In genomic region chr4:6110681-6111353, GRCh38 we compare ENCODE assay signal across 20 cellular contexts.
"Had no signal": no experiment of that assay in that cellular context is flagged by ENCODE, and none has a peak within 500 bp of the region (broad histone marks: within the 10 kb centered on the region; RNA-seq: fewer than 3 reads in every experiment).

No MANE protein-coding gene starts in this region.

- H3K4me3 ChIP-seq: dorsolateral prefrontal cortex, esophagus muscularis mucosa, hepatocyte, left ventricle myocardium inferior, spleen, thyroid gland, upper lobe of right lung had no signal

- H3K27me3 ChIP-seq: dorsolateral prefrontal cortex, hepatocyte, thyroid gland, upper lobe of right lung had no signal

- H3K9me3 ChIP-seq: esophagus muscularis mucosa, left ventricle myocardium inferior, thyroid gland, upper lobe of right lung had no signal

- ATAC-seq: activated CD4-positive, alpha-beta T cell treated with anti-CD3 and anti-CD28 coated beads for 36 hours; effector memory CD8-positive, alpha-beta T cell had no signal

- H3K27ac ChIP-seq: dorsolateral prefrontal cortex, esophagus muscularis mucosa, hepatocyte, left ventricle myocardium inferior, spleen, thyroid gland, upper lobe of right lung had no signal

- FAIRE-seq: frontal cortex had no signal

- H3K4me1 ChIP-seq: esophagus muscularis mucosa, left ventricle myocardium inferior, spleen, thyroid gland, upper lobe of right lung had no signal

- H3K36me3 ChIP-seq: esophagus muscularis mucosa, left ventricle myocardium inferior, spleen, thyroid gland, upper lobe of right lung had no signal

- DNase-seq: activated CD4-positive, alpha-beta T cell treated with anti-CD3 and anti-CD28 coated beads, Interleukin-2, amount 50 U/mL, for 48 hours; activated gamma-delta T cell treated with Interleukin-2 at 50 U/mL for 16 hours; effector memory CD8-positive, alpha-beta T cell; glutamatergic neuron; immature natural killer cell; kidney glomerular epithelial cell; left ventricle myocardium inferior; occipital lobe; retina; spleen; stimulated activated CD4-positive, alpha-beta T cell treated with anti-CD3 and anti-CD28 coated beads, Interleukin-4, amount 100 ng/mL, for 1 hour; stimulated activated naive CD4-positive, alpha-beta T cell treated with Interleukin-2 at 50 U/mL for 16 hours; T-helper 9 cell; upper lobe of right lung had no signal
